ENCODE assay signal across 10 cellular contexts in genomic region chr18:3044931-3045698, GRCh38. TPM values are rescaled to one million over a fixed set of nuclear protein-coding genes. Genes with fewer than 3 reads are reported as not detected.
A peak's percentile ranks its signal among the peaks of the same experiment; 100 is the strongest.
DNase-seq lines count a peak whose midpoint lies in the region; TF ChIP-seq lines count a peak whose summit lies in the region.
"Had no signal": no experiment of that assay in that cellular context is flagged by ENCODE, and none has a peak within 500 bp of the region (broad histone marks: within the 10 kb centered on the region; RNA-seq: fewer than 3 reads in every experiment).

No MANE protein-coding gene starts in this region.

- H3K4me3 ChIP-seq in muscle layer of duodenum (ENCODE audit: low read depth in 1 of 2, low read length in 2 of 2), result no peak overlapping the region
- H3K4me3 ChIP-seq: gastrocnemius medialis had no signal

- TF ChIP-seq CTCF in brain (conservative IDR thresholded peaks at IDR 0.05), result no peak

- DNase-seq in D341Med (ENCODE audit: low spot score) (peak; percentile 51), LoVo (ENCODE audit: low spot score) (peak; percentile 67), erythroblast (lab: John Stamatoyannopoulos, UW) (no peak), GM03348 (ENCODE audit: low spot score) (no peak), hepatic stellate cell (ENCODE audit: low spot score) (no peak), mesenteric fat pad (ENCODE audit: low spot score) (no peak)
- DNase-seq: activated CD4-positive, alpha-beta memory T cell treated with anti-CD3 and anti-CD28 coated beads, Interleukin-2, amount 10 ng/mL, durations not matched to agents 7 days and 5 days; gastrocnemius medialis had no signal

- H3K9me3 Mint-ChIP-seq in brain, result peaks cover 0 to 3% (median 0%) of the 10 kb centered on the region in 5 experiments
- H3K9me3 Mint-ChIP-seq: activated CD4-positive, alpha-beta memory T cell treated with anti-CD3 and anti-CD28 coated beads, Interleukin-2, amount 10 ng/mL, durations not matched to agents 7 days and 5 days had no signal

- H3K27me3 ChIP-seq in muscle layer of duodenum (ENCODE audit: low read depth, low read length), result no peaks in the 10 kb centered on the region
- H3K27me3 ChIP-seq: gastrocnemius medialis had no signal

- H3K27ac Mint-ChIP-seq in brain, result peak overlapping the region; percentile 56 to 86 (median 72)
- H3K27ac Mint-ChIP-seq: activated CD4-positive, alpha-beta memory T cell treated with anti-CD3 and anti-CD28 coated beads, Interleukin-2, amount 10 ng/mL, durations not matched to agents 7 days and 5 days had no signal

- no peaks in the 10 kb centered on the region for H3K36me3 ChIP-seq in muscle layer of duodenum (ENCODE audit: control insufficient read depth in 1 of 2, insufficient read depth in 2 of 2, low read length in 2 of 2)
- H3K36me3 ChIP-seq: gastrocnemius medialis had no signal

- no peaks in the 10 kb centered on the region for H3K36me3 Mint-ChIP-seq in brain

- peaks cover 32% of the 10 kb centered on the region for H3K4me1 Mint-ChIP-seq in brain

- peaks cover 6 to 10% of the 10 kb centered on the region in 2 donors for H3K4me1 ChIP-seq in muscle layer of duodenum (ENCODE audit: control insufficient read depth in 1 of 2, insufficient read depth in 2 of 2, low read length in 2 of 2)
- H3K4me1 ChIP-seq: gastrocnemius medialis had no signal

- H3K9me3 ChIP-seq in muscle layer of duodenum (ENCODE audit: control insufficient read depth in 1 of 2, low read length in 2 of 2), result no peaks in the 10 kb centered on the region
- H3K9me3 ChIP-seq: gastrocnemius medialis had no signal

- no peak for TF ChIP-seq POLR2A in erythroblast (IDR thresholded peaks at IDR 0.05; ENCODE audit: low read length)

- no peaks in the 10 kb centered on the region for H3K27me3 Mint-ChIP-seq in brain
- H3K27me3 Mint-ChIP-seq: activated CD4-positive, alpha-beta memory T cell treated with anti-CD3 and anti-CD28 coated beads, Interleukin-2, amount 10 ng/mL, durations not matched to agents 7 days and 5 days had no signal

- H3K4me3 Mint-ChIP-seq in brain, result peak overlapping the region in 2 of 5 experiments; percentile 23 to 27
- H3K4me3 Mint-ChIP-seq: activated CD4-positive, alpha-beta memory T cell treated with anti-CD3 and anti-CD28 coated beads, Interleukin-2, amount 10 ng/mL, durations not matched to agents 7 days and 5 days had no signal

- H3K27ac ChIP-seq in muscle layer of duodenum (ENCODE audit: low read length), result peak overlapping the region; percentile 65
- H3K27ac ChIP-seq: gastrocnemius medialis had no signal

RNA-seq across cellular contexts. Expression of gene LPIN2, which starts 32.2 kb away (rescaled TPM):
- 30.5 TPM for polyA plus RNA-seq in brain (ENCODE audit: insufficient read depth, low read depth, low replicate concordance)
- total RNA-seq in mesenteric fat pad, result 29.0 TPM

Comparison
In these comparisons a context has a peak if more than half of its experiments do, and no peak if none do; other contexts are left out.
1. DNase-seq: peak in D341Med (single experiment) and LoVo (single experiment); none in erythroblast (0 of 2), GM03348 (single experiment), hepatic stellate cell (single experiment) and mesenteric fat pad (single experiment).